34 cellular contexts compared by ENCODE assay signal in genomic region chr16:1919680-1919998, GRCh38. TPM values are rescaled to one million over a fixed set of nuclear protein-coding genes. Genes with fewer than 3 reads are reported as not detected.
"Had no signal": no experiment of that assay in that cellular context is flagged by ENCODE, and none has a peak within 500 bp of the region (broad histone marks: within the 10 kb centered on the region; RNA-seq: fewer than 3 reads in every experiment).

No MANE protein-coding gene starts in this region.

- H3K27ac Mint-ChIP-seq: activated B cell treated with CpG ODN at 0.5 μM for 24 hours; activated CD4-positive, alpha-beta memory T cell treated with anti-CD3 and anti-CD28 coated beads for 36 hours; activated naive CD4-positive, alpha-beta T cell treated with anti-CD3 and anti-CD28 coated beads for 36 hours; activated naive CD4-positive, alpha-beta T cell treated with anti-CD3 and anti-CD28 coated beads, Interleukin-2, amount 50 U/mL, for 72 hours; activated T-helper 1 cell treated with anti-CD3 and anti-CD28 coated beads, Interleukin-12 subunit alpha, Interleukin-12 subunit beta, Interleukin-2, Interleukin-4 antibody, amounts not matched to agents 30 ng/mL and 10 ng/mL and 1 ng/mL, durations not matched to agents 14 hours and 24 hours and 36 hours; T-helper 17 cell had no signal

- H3K36me3 ChIP-seq: adrenal gland, breast epithelium had no signal

- H3K9me3 Mint-ChIP-seq: activated B cell treated with CpG ODN at 0.5 μM for 24 hours; activated CD4-positive, alpha-beta memory T cell treated with anti-CD3 and anti-CD28 coated beads for 36 hours; activated naive CD4-positive, alpha-beta T cell treated with anti-CD3 and anti-CD28 coated beads for 36 hours; activated T-cell treated with anti-CD3 and anti-CD28 coated beads, Interleukin-2, amount 50 U/mL, for 4 hours; activated T-helper 1 cell treated with anti-CD3 and anti-CD28 coated beads, Interleukin-12 subunit alpha, Interleukin-12 subunit beta, Interleukin-2, Interleukin-4 antibody, amounts not matched to agents 30 ng/mL and 10 ng/mL and 1 ng/mL, durations not matched to agents 14 hours and 24 hours and 36 hours had no signal

- H3K4me3 Mint-ChIP-seq: activated B cell treated with CpG ODN at 0.5 μM for 24 hours; activated CD4-positive, alpha-beta memory T cell treated with anti-CD3 and anti-CD28 coated beads for 36 hours; activated naive CD4-positive, alpha-beta T cell treated with anti-CD3 and anti-CD28 coated beads for 36 hours; activated T-cell treated with anti-CD3 and anti-CD28 coated beads, Interleukin-2, amount 50 U/mL, for 4 hours; activated T-helper 1 cell treated with anti-CD3 and anti-CD28 coated beads, Interleukin-12 subunit alpha, Interleukin-12 subunit beta, Interleukin-2, Interleukin-4 antibody, amounts not matched to agents 30 ng/mL and 10 ng/mL and 1 ng/mL, durations not matched to agents 14 hours and 24 hours and 36 hours; T-helper 17 cell had no signal

- FAIRE-seq: astrocyte, RCC 7860 had no signal

- H3K9me3 ChIP-seq: adrenal gland, body of pancreas, breast epithelium had no signal

- DNase-seq: activated B cell treated with CpG ODN at 0.5 μM for 24 hours; activated CD4-positive, alpha-beta memory T cell treated with anti-CD3 and anti-CD28 coated beads for 36 hours; activated CD4-positive, alpha-beta T cell treated with anti-CD3 and anti-CD28 coated beads for 4 hours; activated CD4-positive, alpha-beta T cell treated with anti-CD3 and anti-CD28 coated beads, Interleukin-2, amount 50 U/mL, for 1 hour; activated CD4-positive, CD25-positive, alpha-beta regulatory T cell treated with anti-CD3 and anti-CD28 coated beads, Interleukin-2, amount 50 U/mL, for 72 hours; activated CD8-positive, alpha-beta memory T cell treated with anti-CD3 and anti-CD28 coated beads, Interleukin-2, amount 50 U/mL, for 4 hours; activated gamma-delta T cell treated with Interleukin-2 at 50 U/mL for 16 hours; activated naive CD4-positive, alpha-beta T cell treated with anti-CD3 and anti-CD28 coated beads for 36 hours; activated T-cell treated with anti-CD3 and anti-CD28 coated beads for 4 hours; activated T-cell treated with anti-CD3 and anti-CD28 coated beads, Interleukin-2, amount 50 U/mL, for 4 hours; adrenal gland; body of pancreas; Karpas-422; NCI-H1105; NCI-H1417 treated with DMSO at 0.1 percent for 48 hours; NCI-H187 treated with DMSO at 0.1 percent for 48 hours; NCI-H2081 treated with DMSO at 0.1 percent for 48 hours; NCI-H226; NCI-H446 treated with DMSO at 0.1 percent for 48 hours; NCI-H69; NCI-H82; NK-92 treated with Interleukin-12 subunit alpha and Interleukin-12 subunit beta, amount 100 ng/mL, for 24 hours; PC-3; Right ventricle myocardium superior; T-helper 17 cell had no signal

- H3K4me1 ChIP-seq: breast epithelium had no signal

- H3K27ac ChIP-seq: adrenal gland, body of pancreas, breast epithelium, RWPE1, VCaP had no signal

- H3K4me3 ChIP-seq: adrenal gland, body of pancreas, breast epithelium had no signal

- H3K36me3 Mint-ChIP-seq: activated CD4-positive, alpha-beta memory T cell treated with anti-CD3 and anti-CD28 coated beads for 36 hours had no signal

- ATAC-seq: activated naive CD4-positive, alpha-beta T cell treated with anti-CD3 and anti-CD28 coated beads, Interleukin-2, amount 50 U/mL, for 72 hours; activated T-cell treated with anti-CD3 and anti-CD28 coated beads, Interleukin-2, amount 50 U/mL, for 4 hours; body of pancreas; T-helper 17 cell had no signal

RNA-seq across cellular contexts. Expression of gene HS3ST6, which starts 1.4 kb away (rescaled TPM):
- total RNA-seq: activated B cell treated with CpG ODN at 0.5 μM for 24 hours; activated CD4-positive, alpha-beta memory T cell treated with anti-CD3 and anti-CD28 coated beads for 36 hours; activated naive CD4-positive, alpha-beta T cell treated with anti-CD3 and anti-CD28 coated beads for 36 hours; activated naive CD4-positive, alpha-beta T cell treated with anti-CD3 and anti-CD28 coated beads, Interleukin-2, amount 50 U/mL, for 72 hours; activated T-cell treated with anti-CD3 and anti-CD28 coated beads, Interleukin-2, amount 50 U/mL, for 4 hours; activated T-helper 1 cell treated with anti-CD3 and anti-CD28 coated beads, Interleukin-12 subunit alpha, Interleukin-12 subunit beta, Interleukin-2, Interleukin-4 antibody, amounts not matched to agents 30 ng/mL and 10 ng/mL and 1 ng/mL, durations not matched to agents 14 hours and 24 hours and 36 hours; adrenal gland; astrocyte; body of pancreas; breast epithelium; cardiac septum; MCF 10A; PC-3; Right ventricle myocardium superior; T-helper 17 cell had no signal

RNA-seq across cellular contexts. Expression of gene RPL3L, which starts 34.9 kb away (rescaled TPM):
- total RNA-seq: activated B cell treated with CpG ODN at 0.5 μM for 24 hours; activated CD4-positive, alpha-beta memory T cell treated with anti-CD3 and anti-CD28 coated beads for 36 hours; activated naive CD4-positive, alpha-beta T cell treated with anti-CD3 and anti-CD28 coated beads for 36 hours; activated naive CD4-positive, alpha-beta T cell treated with anti-CD3 and anti-CD28 coated beads, Interleukin-2, amount 50 U/mL, for 72 hours; activated T-cell treated with anti-CD3 and anti-CD28 coated beads, Interleukin-2, amount 50 U/mL, for 4 hours; astrocyte; breast epithelium; MCF 10A; T-helper 17 cell had no signal
